ENCODE assay signal across 17 cellular contexts in genomic region chr16:12231666-12232065, GRCh38.
DNase-seq lines count a peak whose midpoint lies in the region; ATAC-seq and TF ChIP-seq lines count a peak whose summit lies in the region.
"Had no signal": no experiment of that assay in that cellular context is flagged by ENCODE, and none has a peak within 500 bp of the region (broad histone marks: within the 10 kb centered on the region; RNA-seq: fewer than 3 reads in every experiment).

No MANE protein-coding gene starts in this region.

- no peak overlapping the region for H3K4ac ChIP-seq in mesenchymal stem cell (ENCODE audit: low read depth in 1 of 2, low read length in 2 of 2)

- peak overlapping the region; percentile 67 for H3K27ac Mint-ChIP-seq in chondrocyte (ENCODE audit: unreplicated experiment)
- H3K27ac Mint-ChIP-seq: activated CD4-positive, alpha-beta T cell treated with anti-CD3 and anti-CD28 coated beads, Interleukin-2, amount 10 ng/mL, durations not matched to agents 24 days and 14 days; activated naive CD4-positive, alpha-beta T cell treated with anti-CD3 and anti-CD28 coated beads, Interleukin-2, amount 10 ng/mL, durations not matched to agents 7 days and 5 days; CD14-positive monocyte; GM23338 had no signal

- no peak overlapping the region for H3K14ac ChIP-seq in mesenchymal stem cell (ENCODE audit: low read length in 2 of 2)

- H3K4me3 Mint-ChIP-seq in chondrocyte (ENCODE audit: unreplicated experiment) = no peak overlapping the region
- H3K4me3 Mint-ChIP-seq: activated CD4-positive, alpha-beta T cell treated with anti-CD3 and anti-CD28 coated beads, Interleukin-2, amount 10 ng/mL, durations not matched to agents 24 days and 14 days; activated naive CD4-positive, alpha-beta T cell treated with anti-CD3 and anti-CD28 coated beads, Interleukin-2, amount 10 ng/mL, durations not matched to agents 7 days and 5 days; CD14-positive monocyte; GM23338 had no signal

- no peak overlapping the region for H2BK15ac ChIP-seq in mesenchymal stem cell (ENCODE audit: low read depth, poor library complexity, severe bottlenecking)

- H2BK120ac ChIP-seq in mesenchymal stem cell (ENCODE audit: low read depth, low read length) = no peak overlapping the region

- H3K9me3 ChIP-seq in mesenchymal stem cell (ENCODE audit: control insufficient read depth, low read length) = no peaks in the 10 kb centered on the region
- H3K9me3 ChIP-seq in PC-9 (ENCODE audit: insufficient read depth, low read depth) = no peaks in the 10 kb centered on the region

- 60% methylated on average over 2 of the region's 2 CpGs for WGBS in mesenchymal stem cell

- H3K27me3 ChIP-seq in mesenchymal stem cell (ENCODE audit: control insufficient read depth in 1 of 2, insufficient read depth in 1 of 2, low read length in 2 of 2) (no peaks in the 10 kb centered on the region), PC-9 (ENCODE audit: insufficient read depth, low read depth) (no peaks in the 10 kb centered on the region)

- BruUV-seq in PC-9 (replicated peaks; lab: Mats Ljungman, UMichigan) = no TSS peak

- H3K4me3 ChIP-seq in mesenchymal stem cell (ENCODE audit: insufficient read depth in 1 of 2, low read depth in 1 of 2, low read length in 2 of 2) (no peak overlapping the region), PC-9 (no peak overlapping the region)
- H3K4me3 ChIP-seq: GM23338 had no signal

- H3K36me3 ChIP-seq in mesenchymal stem cell (ENCODE audit: control insufficient read depth in 1 of 2, insufficient read depth in 2 of 2, low read depth in 1 of 2, low read length in 2 of 2) = peaks cover 0 to 2% of the 10 kb centered on the region in 2 experiments
- H3K36me3 ChIP-seq in PC-9 (ENCODE audit: low read depth) = no peaks in the 10 kb centered on the region

- H4K91ac ChIP-seq in mesenchymal stem cell (ENCODE audit: low read length) = no peak overlapping the region

- no peaks in the 10 kb centered on the region for H4K20me1 ChIP-seq in PC-9 (ENCODE audit: insufficient read depth)

- no peaks in the 10 kb centered on the region for H3K79me1 ChIP-seq in mesenchymal stem cell (replicated peaks; ENCODE audit: low read length, poor library complexity, severe bottlenecking)

- no peak overlapping the region for H3K18ac ChIP-seq in mesenchymal stem cell (ENCODE audit: low read depth in 1 of 2, low read length in 2 of 2)

- no peak overlapping the region for H3K23ac ChIP-seq in mesenchymal stem cell (ENCODE audit: low read length in 2 of 2)

- no peak overlapping the region for H2BK12ac ChIP-seq in mesenchymal stem cell (ENCODE audit: low read length in 2 of 2)

- POLR2A ChIA-PET in PC-9 (lab: Charles Lee; ENCODE audit: unreplicated experiment) = interaction anchor here (0.5 to 0.6 kb wide), 2 partner anchors 135 to 1611 kb away, joined by 3 read pairs; no protein-coding TSS in a partner anchor

- no peaks in the 10 kb centered on the region; the same call in 1 of the 2 replicates for H3K9me2 ChIP-seq in PC-9 (ENCODE audit: insufficient read depth)

- H2AK5ac ChIP-seq in mesenchymal stem cell (ENCODE audit: low read length, severe bottlenecking) = no peak overlapping the region

- H4K8ac ChIP-seq in mesenchymal stem cell (ENCODE audit: low read length) = no peak overlapping the region

- DNase-seq in AG20443 (ENCODE audit: low spot score) = peak; percentile 67
- DNase-seq in M059J (ENCODE audit: low read depth) = peak; percentile 82
- DNase-seq in chondrocyte (ENCODE audit: low spot score) = no peak
- DNase-seq in mesenchymal stem cell = peak; percentile 73
- no peak for DNase-seq in PC-9
- DNase-seq in NOMO-1 (lab: John Stamatoyannopoulos, UW; ENCODE audit: unreplicated experiment in 2 of 2) = no peak
- no peak for DNase-seq in activated CD4-positive, alpha-beta T cell treated with anti-CD3 and anti-CD28 coated beads, Interleukin-2, amount 50 U/mL, for 1 hour
- DNase-seq: activated CD4-positive, alpha-beta T cell treated with anti-CD3 and anti-CD28 coated beads, Interleukin-2, amount 10 ng/mL, durations not matched to agents 24 days and 14 days; activated naive CD4-positive, alpha-beta T cell treated with anti-CD3 and anti-CD28 coated beads, Interleukin-2, amount 10 ng/mL, durations not matched to agents 7 days and 5 days; central memory CD4-positive, alpha-beta T cell; mesendoderm; NCI-H1092; T-helper 9 cell had no signal

- no peak overlapping the region for H3K27ac ChIP-seq in mesenchymal stem cell (ENCODE audit: low read length, poor library complexity, severe bottlenecking)
- H3K27ac ChIP-seq in PC-9 = no peak overlapping the region

- H2AFZ ChIP-seq in mesenchymal stem cell (ENCODE audit: low read depth, low read length) = no peak overlapping the region
- H2AFZ ChIP-seq in PC-9 = no peak overlapping the region
- H2AFZ ChIP-seq: GM23338 had no signal

- H3K4me2 ChIP-seq in mesenchymal stem cell (ENCODE audit: low read length, poor library complexity, severe bottlenecking) (no peak overlapping the region), PC-9 (no peak overlapping the region)
- H3K4me2 ChIP-seq: GM23338 had no signal

- CTCF ChIA-PET in PC-9 (lab: Charles Lee) = no interaction called here

- H3K4me1 ChIP-seq in mesenchymal stem cell (ENCODE audit: control insufficient read depth, insufficient read depth, low read depth, low read length) = peaks cover 7% of the 10 kb centered on the region
- peaks cover 8% of the 10 kb centered on the region; the same call in 1 of the 2 replicates for H3K4me1 ChIP-seq in PC-9 (replicated peaks; ENCODE audit: insufficient read depth)

- TF ChIP-seq CTCF in chondrocyte (IDR thresholded peaks at IDR 0.05) (no peak), PC-9 (conservative IDR thresholded peaks at IDR 0.05) (no peak)

- H3K9me3 Mint-ChIP-seq in chondrocyte (ENCODE audit: low read depth) = no peaks in the 10 kb centered on the region
- H3K9me3 Mint-ChIP-seq: activated CD4-positive, alpha-beta T cell treated with anti-CD3 and anti-CD28 coated beads, Interleukin-2, amount 10 ng/mL, durations not matched to agents 24 days and 14 days; activated naive CD4-positive, alpha-beta T cell treated with anti-CD3 and anti-CD28 coated beads, Interleukin-2, amount 10 ng/mL, durations not matched to agents 7 days and 5 days; CD14-positive monocyte; GM23338 had no signal

- intact Hi-C loops in PC-9 (cut with micrococcal nuclease; ENCODE audit: unreplicated experiment) = no loop called here

- H3F3A ChIP-seq in PC-9 (ENCODE audit: insufficient read depth, low read depth) = no peaks in the 10 kb centered on the region; the same call in 1 of the 2 replicates

- ATAC-seq in GM21515 (IDR thresholded peaks at IDR 0.05; ENCODE audit: unreplicated experiment) = no peak
- ATAC-seq: GM23338 had no signal

- H3K4me1 Mint-ChIP-seq in chondrocyte (ENCODE audit: low read depth) = peaks cover 32% of the 10 kb centered on the region

- H3K36me3 Mint-ChIP-seq in chondrocyte (ENCODE audit: low read depth) = no peaks in the 10 kb centered on the region
- H3K36me3 Mint-ChIP-seq: activated naive CD4-positive, alpha-beta T cell treated with anti-CD3 and anti-CD28 coated beads, Interleukin-2, amount 10 ng/mL, durations not matched to agents 7 days and 5 days had no signal

- no peak overlapping the region for H2BK5ac ChIP-seq in mesenchymal stem cell (ENCODE audit: low read depth, low read length, poor library complexity, severe bottlenecking)

- peak overlapping the region; percentile 52 for H3K9ac ChIP-seq in mesenchymal stem cell (ENCODE audit: low read length)

- no peaks in the 10 kb centered on the region for H3K79me2 ChIP-seq in PC-9 (ENCODE audit: low read depth)

- H3K27me3 Mint-ChIP-seq in chondrocyte (ENCODE audit: low read depth) = no peaks in the 10 kb centered on the region
- H3K27me3 Mint-ChIP-seq: activated CD4-positive, alpha-beta T cell treated with anti-CD3 and anti-CD28 coated beads, Interleukin-2, amount 10 ng/mL, durations not matched to agents 24 days and 14 days; activated naive CD4-positive, alpha-beta T cell treated with anti-CD3 and anti-CD28 coated beads, Interleukin-2, amount 10 ng/mL, durations not matched to agents 7 days and 5 days; IgD-negative memory B cell had no signal

Comparison
In these comparisons a context has a peak if more than half of its experiments do, and no peak if none do; other contexts are left out.
1. DNase-seq: peak in AG20443 (single experiment), M059J (single experiment) and mesenchymal stem cell (single experiment); none in chondrocyte (single experiment), PC-9 (0 of 2), NOMO-1 (0 of 2) and activated CD4-positive, alpha-beta T cell treated with anti-CD3 and anti-CD28 coated beads, Interleukin-2, amount 50 U/mL, for 1 hour (single experiment).